ENCODE assay signal across 8 cellular contexts in genomic region chr6:73129653-73130443, GRCh38.
DNase-seq lines count a peak whose midpoint lies in the region; ATAC-seq and FAIRE-seq lines count a peak whose summit lies in the region.

No MANE protein-coding gene starts in this region.

- no peaks in the 10 kb centered on the region for H3K9me3 ChIP-seq in SJCRH30 (replicated peaks)

- peak; percentile 49 for DNase-seq in Jurkat, Clone E6-1 (ENCODE audit: low read depth, low spot score)
- DNase-seq in SJCRH30 (peak; percentile 86 to 92), glomerular visceral epithelial cell (ENCODE audit: extremely low spot score) (peak; percentile 70), posterior vena cava (ENCODE audit: low spot score) (peak; percentile 95), ureter (ENCODE audit: low spot score) (peak; percentile 81)
- DNase-seq in activated naive CD4-positive, alpha-beta T cell (lab: John Stamatoyannopoulos, UW) = peak; percentile 61 to 76 (median 75)

- peak; percentile 98 for ATAC-seq in GM21723 (IDR thresholded peaks at IDR 0.05; ENCODE audit: unreplicated experiment)

- no peak overlapping the region; the same call in 1 of the 2 replicates for H3K4me3 ChIP-seq in Jurkat, Clone E6-1 (ENCODE audit: low read length)
- no peak overlapping the region for H3K4me3 ChIP-seq in SJCRH30

- FAIRE-seq in G401.6 (lab: Jason Lieb, UNC) = peak; percentile 45

- intact Hi-C loops in posterior vena cava (cut with DNase I) = loop anchor here (5.0 to 10.0 kb wide), 3 partner anchors 508 to 1995 kb away; partner anchors contain the start of gene KCNQ5 (in 1 of the 2)

- H3K27ac ChIP-seq in SJCRH30 = no peak overlapping the region

- H3K36me3 ChIP-seq in SJCRH30 = no peaks in the 10 kb centered on the region

- H3K27me3 ChIP-seq in SJCRH30 = no peaks in the 10 kb centered on the region

- no peaks in the 10 kb centered on the region for H3K4me1 ChIP-seq in SJCRH30
